Comparison of ENCODE assay signal across 13 cellular contexts in the genomic region with DNA sequence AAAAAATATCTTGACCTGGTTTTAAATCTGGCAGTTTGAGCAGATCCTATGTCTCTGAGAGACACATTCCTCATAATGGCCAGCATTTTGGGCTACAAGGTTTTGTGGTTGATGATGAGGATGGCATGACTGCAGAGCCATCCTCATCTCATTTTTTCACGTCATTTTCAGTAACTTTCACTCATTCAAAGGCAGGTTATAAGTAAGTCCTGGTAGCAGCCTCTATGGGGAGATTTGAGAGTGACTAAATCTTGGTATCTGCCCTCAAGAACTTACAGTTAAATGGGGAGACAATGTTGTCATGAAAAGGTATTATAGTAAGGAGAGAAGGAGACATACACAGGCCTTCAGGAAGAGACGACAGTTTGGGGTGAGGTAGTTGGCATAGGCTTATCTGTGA. TPM values are rescaled to one million over a fixed set of nuclear protein-coding genes. Genes with fewer than 3 reads are reported as not detected.
DNase-seq lines count a peak whose midpoint lies in the region; ATAC-seq and TF ChIP-seq lines count a peak whose summit lies in the region.
"Had no signal": no experiment of that assay in that cellular context is flagged by ENCODE, and none has a peak within 500 bp of the region (broad histone marks: within the 10 kb centered on the region; RNA-seq: fewer than 3 reads in every experiment).

No MANE protein-coding gene starts in this region.

- TF ChIP-seq CTCF in endothelial cell (IDR thresholded peaks at IDR 0.05; ENCODE audit: unreplicated experiment) = no peak

- H3K4me3 Mint-ChIP-seq in immature natural killer cell (peak overlapping the region in 4 of 5 donors; percentile 0 to 76 (median 42)), endothelial cell (ENCODE audit: unreplicated experiment) (no peak overlapping the region)
- H3K4me3 Mint-ChIP-seq: endodermal cell had no signal

- H3K27me3 Mint-ChIP-seq in immature natural killer cell (ENCODE audit: low read depth in 3 of 3) (no peaks in the 10 kb centered on the region), endothelial cell (ENCODE audit: unreplicated experiment) (no peaks in the 10 kb centered on the region)

- H3K9me3 Mint-ChIP-seq in immature natural killer cell (no peaks in the 10 kb centered on the region), endothelial cell (ENCODE audit: unreplicated experiment) (no peaks in the 10 kb centered on the region)
- H3K9me3 Mint-ChIP-seq: endodermal cell had no signal

- DNase-seq in immature natural killer cell (no peak), endothelial cell (ENCODE audit: low spot score) (no peak), A172 (ENCODE audit: low spot score) (no peak), NCI-H2029 (lab: John Stamatoyannopoulos, UW) (no peak), cortex of kidney (lab: John Stamatoyannopoulos, UW) (no peak)
- DNase-seq: amniotic stem cell, endodermal cell, mesendoderm, OCI-M1 had no signal

- H3K4me1 Mint-ChIP-seq in immature natural killer cell (peaks cover 44 to 60% of the 10 kb centered on the region in 2 donors), endothelial cell (ENCODE audit: unreplicated experiment) (no peaks in the 10 kb centered on the region)
- H3K4me1 Mint-ChIP-seq: endodermal cell had no signal

- H3K36me3 Mint-ChIP-seq in immature natural killer cell = peaks cover 37 to 54% (median 42%) of the 10 kb centered on the region in 3 donors
- H3K36me3 Mint-ChIP-seq in endothelial cell (ENCODE audit: low read depth, unreplicated experiment) = no peaks in the 10 kb centered on the region

- peak overlapping the region; percentile 88 to 98 (median 92) for H3K27ac Mint-ChIP-seq in immature natural killer cell
- H3K27ac Mint-ChIP-seq in endothelial cell (ENCODE audit: unreplicated experiment) = no peak overlapping the region
- H3K27ac Mint-ChIP-seq: endodermal cell had no signal

- ATAC-seq in GM19023 (IDR thresholded peaks at IDR 0.05; ENCODE audit: unreplicated experiment) = peak; percentile 14
- peak; percentile 17 for ATAC-seq in GM21717 (IDR thresholded peaks at IDR 0.05; ENCODE audit: unreplicated experiment)
- peak; percentile 10 for ATAC-seq in HG03442 (IDR thresholded peaks at IDR 0.05; ENCODE audit: unreplicated experiment)

RNA-seq across cellular contexts. Expression of gene TIGIT, which starts 14.5 kb away (rescaled TPM):
- 10 to 100 TPM; 58.7 to 89.9 (median 87.3) TPM for polyA plus RNA-seq in immature natural killer cell
- not detected for total RNA-seq in endothelial cell (ENCODE audit: unreplicated experiment)
- total RNA-seq in A172 (2014; rRNA removed; shearing (Covaris generic)) = not detected in 2 replicates
- total RNA-seq: endodermal cell, renal cortical epithelial cell had no signal
